In genomic region chr20:54980321-54980960, GRCh38 we compare ENCODE assay signal across 11 cellular contexts.
DNase-seq lines count a peak whose midpoint lies in the region; ATAC-seq and TF ChIP-seq lines count a peak whose summit lies in the region.
"Had no signal": no experiment of that assay in that cellular context is flagged by ENCODE, and none has a peak within 500 bp of the region (broad histone marks: within the 10 kb centered on the region; RNA-seq: fewer than 3 reads in every experiment).

No MANE protein-coding gene starts in this region.

- WGBS in lower leg skin, 2 donors = 46 to 50% methylated on average over 2 of the region's 2 CpGs

- H3K4me1 ChIP-seq in OCI-LY3 (ENCODE audit: low read length) = peaks cover 45% of the 10 kb centered on the region

- no peaks in the 10 kb centered on the region for H3K36me3 ChIP-seq in OCI-LY3 (replicated peaks; ENCODE audit: low read depth, low read length)

- peak overlapping the region; percentile 35; the same call in 1 of the 2 replicates for H2AFZ ChIP-seq in OCI-LY3 (ENCODE audit: low read depth, low read length)

- H3K9me3 ChIP-seq in OCI-LY3 (ENCODE audit: insufficient read depth, low read length) = no peaks in the 10 kb centered on the region

- TF ChIP-seq CTCF in OCI-LY3 (IDR thresholded peaks at IDR 0.05; ENCODE audit: low read depth, low read length) (peak; percentile 96), lower leg skin (IDR thresholded peaks at IDR 0.05) (no peak)

- H3K79me2 ChIP-seq in OCI-LY3 (ENCODE audit: low read length) = no peaks in the 10 kb centered on the region

- H3K4me2 ChIP-seq in OCI-LY3 (ENCODE audit: low read length) = peak overlapping the region; percentile 13; the same call in 1 of the 2 replicates

- H3K4me3 ChIP-seq in OCI-LY3 (ENCODE audit: low read length) (no peak overlapping the region), lower leg skin (ENCODE audit: low read depth, poor library complexity, severe bottlenecking) (no peak overlapping the region)

- peak; percentile 28 for DNase-seq in A172 (ENCODE audit: low spot score)
- peak; percentile 17 for DNase-seq in iPS-NIHi7 (ENCODE audit: extremely low spot score)
- no peak for DNase-seq in posterior cingulate gyrus
- no peak for DNase-seq in occipital lobe (lab: John Stamatoyannopoulos, UW)
- no peak for DNase-seq in lower leg skin (ENCODE audit: low spot score in 2 of 2)
- no peak for DNase-seq in NCI-H128 (lab: John Stamatoyannopoulos, UW; ENCODE audit: unreplicated experiment)
- DNase-seq: effector CD8-positive, alpha-beta T cell; naive B cell; NCI-H2107 had no signal

- TF ChIP-seq POLR2A in lower leg skin (IDR thresholded peaks at IDR 0.05) = no peak

- no peaks in the 10 kb centered on the region for H3K27me3 ChIP-seq in OCI-LY3 (ENCODE audit: low read depth, low read length)

- intact Hi-C loops in posterior cingulate gyrus (cut with DNase I) (no loop called here), lower leg skin (cut with DNase I; ENCODE audit: low total_unique reads) (no loop called here)

- H3K27ac ChIP-seq in OCI-LY3 (ENCODE audit: low read length) = no peak overlapping the region; the same call in 1 of the 2 replicates

- H3K9ac ChIP-seq in OCI-LY3 (ENCODE audit: low read length) = no peak overlapping the region

- peak; percentile 62 for ATAC-seq in GM19463 (IDR thresholded peaks at IDR 0.05; ENCODE audit: unreplicated experiment)

- H4K20me1 ChIP-seq in OCI-LY3 (ENCODE audit: insufficient read depth, low read length) = no peaks in the 10 kb centered on the region

Comparison
In these comparisons a context has a peak if more than half of its experiments do, and no peak if none do; other contexts are left out.
1. DNase-seq: peak in A172 (single experiment) and iPS-NIHi7 (single experiment); none in posterior cingulate gyrus (0 of 10), occipital lobe (single experiment), lower leg skin (0 of 2) and NCI-H128 (single experiment).